In the genomic region with DNA sequence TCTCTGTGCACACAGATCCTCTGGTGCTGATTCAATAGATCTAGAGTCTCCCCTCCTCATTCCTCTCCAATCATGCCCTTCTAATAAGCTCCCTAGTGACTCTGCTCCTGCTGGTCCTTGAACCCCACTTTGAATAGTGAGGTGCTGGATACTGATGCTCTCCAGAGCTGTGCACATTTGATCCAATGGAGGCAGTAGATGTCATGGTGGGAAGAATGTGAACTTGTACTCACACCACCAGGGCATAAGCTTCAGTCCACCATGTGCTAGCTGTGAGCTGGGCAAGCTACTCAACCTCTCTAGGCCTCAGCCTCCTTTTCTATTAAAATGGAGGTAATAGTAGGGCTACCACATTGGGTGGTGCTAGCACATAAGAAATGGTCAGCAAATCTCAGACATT, we compare ENCODE assay signal across 25 cellular contexts.
"Had no signal": no experiment of that assay in that cellular context is flagged by ENCODE, and none has a peak within 500 bp of the region (broad histone marks: within the 10 kb centered on the region; RNA-seq: fewer than 3 reads in every experiment).

No MANE protein-coding gene starts in this region.

- H3K27ac ChIP-seq: gastrocnemius medialis, heart left ventricle, hepatocyte, left lung, psoas muscle, skin epidermis, spleen, thoracic aorta, tibial nerve, upper lobe of left lung, uterus had no signal

- H3K79me2 ChIP-seq: hepatocyte had no signal

- H3K36me3 Mint-ChIP-seq: naive thymus-derived CD8-positive, alpha-beta T cell; stimulated activated naive B cell treated with anti-CD40 and anti-IgM and Interleukin-4, amounts not matched to agents 10 μg/mL and 1 μg/mL and 100 μg/mL, for 72 hours had no signal

- H3K4me1 Mint-ChIP-seq: naive thymus-derived CD8-positive, alpha-beta T cell; stimulated activated naive B cell treated with anti-CD40 and anti-IgM and Interleukin-4, amounts not matched to agents 10 μg/mL and 1 μg/mL and 100 μg/mL, for 72 hours had no signal

- H3K4me3 Mint-ChIP-seq: naive thymus-derived CD8-positive, alpha-beta T cell; nephron progenitor cell; stimulated activated naive B cell treated with anti-CD40 and anti-IgM and Interleukin-4, amounts not matched to agents 10 μg/mL and 1 μg/mL and 100 μg/mL, for 72 hours; stimulated activated naive CD8-positive, alpha-beta T cell treated with anti-CD3 and anti-CD28 coated beads, Interleukin-15, Interleukin-2, amounts not matched to agents 100 ng/mL and 50 ng/mL, for 24 hours had no signal

- ATAC-seq: gastrocnemius medialis; heart left ventricle; left cardiac atrium; left lung; naive thymus-derived CD8-positive, alpha-beta T cell; psoas muscle; right cardiac atrium; stimulated activated naive B cell treated with anti-CD40 and anti-IgM and Interleukin-4, amounts not matched to agents 10 μg/mL and 1 μg/mL and 100 μg/mL, for 72 hours had no signal

- FAIRE-seq: colon, islet of Langerhans had no signal

- H3K36me3 ChIP-seq: gastrocnemius medialis, heart left ventricle, left lung, spleen, thoracic aorta, tibial nerve, upper lobe of left lung, uterus had no signal

- H3K9me3 Mint-ChIP-seq: nephron progenitor cell; stimulated activated naive B cell treated with anti-CD40 and anti-IgM and Interleukin-4, amounts not matched to agents 10 μg/mL and 1 μg/mL and 100 μg/mL, for 72 hours; stimulated activated naive CD8-positive, alpha-beta T cell treated with anti-CD3 and anti-CD28 coated beads, Interleukin-15, Interleukin-2, amounts not matched to agents 100 ng/mL and 50 ng/mL, for 24 hours had no signal

- H3K4me3 ChIP-seq: dorsolateral prefrontal cortex, gastrocnemius medialis, heart left ventricle, hepatocyte, left lung, psoas muscle, skin epidermis, spleen, thoracic aorta, tibial nerve, upper lobe of left lung, uterus had no signal

- DNase-seq: dorsolateral prefrontal cortex; effector CD4-positive, alpha-beta T cell; gastrocnemius medialis; heart left ventricle; left cardiac atrium; left lung; mesenchymal stem cell; naive thymus-derived CD8-positive, alpha-beta T cell; nephron progenitor cell; nucleus accumbens; posterior cingulate gyrus; psoas muscle; right cardiac atrium; spleen; stimulated activated CD4-positive, alpha-beta T cell treated with anti-CD3 and anti-CD28 coated beads, Interleukin-4, amount 100 ng/mL, for 4 hours; stimulated activated naive B cell treated with anti-CD40 and anti-IgM and Interleukin-4, amounts not matched to agents 10 μg/mL and 1 μg/mL and 100 μg/mL, for 72 hours; upper lobe of left lung; uterus had no signal

- H3K4me1 ChIP-seq: gastrocnemius medialis, heart left ventricle, left lung, psoas muscle, spleen, tibial nerve, upper lobe of left lung, uterus had no signal

- H3K4me2 ChIP-seq: hepatocyte had no signal

- H3K27ac Mint-ChIP-seq: naive thymus-derived CD8-positive, alpha-beta T cell; nephron progenitor cell; stimulated activated naive B cell treated with anti-CD40 and anti-IgM and Interleukin-4, amounts not matched to agents 10 μg/mL and 1 μg/mL and 100 μg/mL, for 72 hours; stimulated activated naive CD8-positive, alpha-beta T cell treated with anti-CD3 and anti-CD28 coated beads, Interleukin-15, Interleukin-2, amounts not matched to agents 100 ng/mL and 50 ng/mL, for 24 hours had no signal

- H3K27me3 ChIP-seq: gastrocnemius medialis, heart left ventricle, hepatocyte, left lung, spleen, tibial nerve, upper lobe of left lung, uterus had no signal

- H3K27me3 Mint-ChIP-seq: naive thymus-derived CD8-positive, alpha-beta T cell; stimulated activated naive B cell treated with anti-CD40 and anti-IgM and Interleukin-4, amounts not matched to agents 10 μg/mL and 1 μg/mL and 100 μg/mL, for 72 hours; stimulated activated naive CD8-positive, alpha-beta T cell treated with anti-CD3 and anti-CD28 coated beads, Interleukin-15, Interleukin-2, amounts not matched to agents 100 ng/mL and 50 ng/mL, for 24 hours had no signal

- H2AFZ ChIP-seq: hepatocyte had no signal

- H3K9me3 ChIP-seq: gastrocnemius medialis, heart left ventricle, left lung, psoas muscle, spleen, thoracic aorta, tibial nerve, upper lobe of left lung, uterus had no signal
